In the genomic region with DNA sequence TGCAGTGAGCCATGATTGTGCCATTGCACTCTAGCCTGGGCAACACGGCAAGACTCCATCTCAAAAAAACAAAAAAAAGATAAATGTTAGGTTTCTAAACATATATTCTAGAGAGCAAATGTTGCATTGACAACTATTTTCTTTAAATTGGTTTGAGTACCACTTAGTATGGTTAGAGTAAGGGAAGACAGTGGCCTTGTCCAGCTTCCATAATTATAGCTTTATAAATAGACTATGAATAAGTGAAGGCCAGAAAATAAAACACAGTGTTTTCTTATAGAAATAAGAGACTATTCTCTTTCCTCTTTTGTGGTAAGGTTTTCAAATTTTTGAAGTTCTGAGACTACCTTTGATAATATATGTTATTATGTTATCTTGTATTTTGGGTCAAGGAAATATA, we compare ENCODE assay signal across 24 cellular contexts.
"Had no signal": no experiment of that assay in that cellular context is flagged by ENCODE, and none has a peak within 500 bp of the region (broad histone marks: within the 10 kb centered on the region; RNA-seq: fewer than 3 reads in every experiment).

No MANE protein-coding gene starts in this region.

- H3K4me3 Mint-ChIP-seq: dendritic cell treated with granulocyte-macrophage colony-stimulating factor and Interleukin-4, amounts not matched to agents 40 ng/mL and 50 ng/mL, for 4 days; effector memory CD8-positive, alpha-beta T cell; endodermal cell had no signal

- H3K4me1 ChIP-seq: colonic mucosa, foreskin keratinocyte, gastroesophageal sphincter had no signal

- H3K9me3 Mint-ChIP-seq: dendritic cell treated with granulocyte-macrophage colony-stimulating factor and Interleukin-4, amounts not matched to agents 40 ng/mL and 50 ng/mL, for 4 days; effector memory CD8-positive, alpha-beta T cell; endodermal cell had no signal

- H3K9me3 ChIP-seq: colonic mucosa, esophagus muscularis mucosa, esophagus squamous epithelium, gastroesophageal sphincter, heart left ventricle, heart right ventricle had no signal

- ATAC-seq: effector memory CD8-positive, alpha-beta T cell; esophagus mucosa; foreskin keratinocyte; gastroesophageal sphincter; heart left ventricle; heart right ventricle had no signal

- H3K27ac Mint-ChIP-seq: dendritic cell treated with granulocyte-macrophage colony-stimulating factor and Interleukin-4, amounts not matched to agents 40 ng/mL and 50 ng/mL, for 4 days; effector memory CD8-positive, alpha-beta T cell; endodermal cell had no signal

- H3K27ac ChIP-seq: colonic mucosa, coronary artery, dorsolateral prefrontal cortex, epithelial cell of prostate, esophagus muscularis mucosa, esophagus squamous epithelium, foreskin keratinocyte, gastroesophageal sphincter, heart left ventricle, heart right ventricle had no signal

- H3K27me3 Mint-ChIP-seq: dendritic cell treated with granulocyte-macrophage colony-stimulating factor and Interleukin-4, amounts not matched to agents 40 ng/mL and 50 ng/mL, for 4 days; effector memory CD8-positive, alpha-beta T cell had no signal

- H3K4me3 ChIP-seq: colonic mucosa, coronary artery, dorsolateral prefrontal cortex, esophagus muscularis mucosa, esophagus squamous epithelium, gastroesophageal sphincter, heart left ventricle, heart right ventricle had no signal

- H3K27me3 ChIP-seq: colonic mucosa, dorsolateral prefrontal cortex, esophagus muscularis mucosa, esophagus squamous epithelium, foreskin keratinocyte, gastroesophageal sphincter, heart left ventricle, heart right ventricle had no signal

- DNase-seq: colonic mucosa; cortex of kidney; dermis blood vessel endothelial cell; dorsolateral prefrontal cortex; effector CD4-positive, alpha-beta T cell; effector CD8-positive, alpha-beta T cell; effector memory CD4-positive, alpha-beta T cell; effector memory CD8-positive, alpha-beta T cell; endodermal cell; erythroblast; esophagus squamous epithelium; foreskin fibroblast; foreskin keratinocyte; foreskin melanocyte; glutamatergic neuron; head of caudate nucleus; heart left ventricle; heart right ventricle had no signal
